Comparison of ENCODE assay signal across 1 cellular context in the genomic region with DNA sequence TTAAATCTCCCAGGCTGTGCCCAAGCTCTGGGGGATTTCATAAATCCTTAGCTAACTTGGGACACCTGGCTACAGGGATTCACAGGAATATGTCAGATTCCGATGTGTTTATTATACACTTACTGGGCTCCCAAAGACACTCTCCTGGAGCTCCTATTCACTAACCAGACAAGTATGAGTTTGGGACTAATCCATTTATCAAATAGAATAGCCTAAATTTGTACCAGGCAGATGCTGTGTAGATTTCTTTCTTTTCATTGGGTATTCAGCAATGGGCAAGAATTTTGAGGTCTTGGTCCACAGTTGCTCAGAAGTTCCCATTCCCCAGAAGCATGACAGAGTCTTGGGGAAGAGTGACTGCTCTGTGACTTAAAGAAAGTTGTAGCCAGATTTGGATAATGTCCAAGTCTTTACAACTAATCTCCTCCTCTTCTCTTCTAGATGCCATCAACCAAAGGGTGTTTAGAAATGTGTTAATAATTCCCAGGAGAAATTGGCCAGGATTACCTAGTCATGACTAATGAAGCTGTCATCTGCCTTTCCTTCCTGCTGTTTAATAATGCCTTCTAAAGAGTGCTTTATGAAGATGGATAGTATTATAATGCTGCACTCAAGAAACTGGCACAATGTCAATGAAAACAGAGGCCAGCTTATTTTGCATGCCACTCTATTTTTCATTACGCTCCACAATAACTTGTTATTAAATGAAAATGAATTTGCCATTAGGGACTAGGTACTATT.
TF ChIP-seq lines count a peak whose summit lies in the region.

No MANE protein-coding gene starts in this region.

TF ChIP-seq in HEK293, 187 proteins besides CTCF, POLR2A, EP300 and RAD21 (continued from another document and continues in another):
- TF ChIP-seq, protein P1, sequence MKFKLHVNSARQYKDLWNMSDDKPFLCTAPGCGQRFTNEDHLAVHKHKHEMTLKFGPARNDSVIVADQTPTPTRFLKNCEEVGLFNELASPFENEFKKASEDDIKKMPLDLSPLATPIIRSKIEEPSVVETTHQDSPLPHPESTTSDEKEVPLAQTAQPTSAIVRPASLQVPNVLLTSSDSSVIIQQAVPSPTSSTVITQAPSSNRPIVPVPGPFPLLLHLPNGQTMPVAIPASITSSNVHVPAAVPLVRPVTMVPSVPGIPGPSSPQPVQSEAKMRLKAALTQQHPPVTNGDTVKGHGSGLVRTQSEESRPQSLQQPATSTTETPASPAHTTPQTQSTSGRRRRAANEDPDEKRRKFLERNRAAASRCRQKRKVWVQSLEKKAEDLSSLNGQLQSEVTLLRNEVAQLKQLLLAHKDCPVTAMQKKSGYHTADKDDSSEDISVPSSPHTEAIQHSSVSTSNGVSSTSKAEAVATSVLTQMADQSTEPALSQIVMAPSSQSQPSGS (tag by site-specific recombination; IDR thresholded peaks at IDR 0.05; ENCODE audit: low read depth), result peak; percentile 79
- TF ChIP-seq SCRT2 (tag by site-specific recombination; IDR thresholded peaks at IDR 0.05) (peak; percentile 67), ZSCAN30 (tag by site-specific recombination; IDR thresholded peaks at IDR 0.05) (peak; percentile 97), ZNF175 (tag by site-specific recombination; IDR thresholded peaks at IDR 0.05) (no peak), RBAK (tag by site-specific recombination; IDR thresholded peaks at IDR 0.05) (no peak), ZFHX2 (tag by site-specific recombination; conservative IDR thresholded peaks at IDR 0.05) (no peak), BCL11A (tag by site-specific recombination; IDR thresholded peaks at IDR 0.05; ENCODE audit: low read depth) (peak; percentile 95), KLF1 (tag by site-specific recombination; IDR thresholded peaks at IDR 0.05) (no peak), MZF1 (tag by site-specific recombination; IDR thresholded peaks at IDR 0.05; ENCODE audit: borderline replicate concordance) (peak; percentile 46; the same call in 1 of the 2 replicates), ZNF473 (tag by site-specific recombination; IDR thresholded peaks at IDR 0.05) (no peak), ZNF623 (tag by site-specific recombination; IDR thresholded peaks at IDR 0.05) (peak; percentile 42; the same call in 1 of the 2 replicates), OSR2 (tag by site-specific recombination; IDR thresholded peaks at IDR 0.05) (peak; percentile 99), ZNF747 (tag by site-specific recombination; IDR thresholded peaks at IDR 0.05) (no peak), ZBTB17 (tag by site-specific recombination; IDR thresholded peaks at IDR 0.05) (peak; percentile 86), ZNF561 (tag by site-specific recombination; IDR thresholded peaks at IDR 0.05; ENCODE audit: borderline replicate concordance) (peak; percentile 87), ZBTB8A (tag by site-specific recombination; IDR thresholded peaks at IDR 0.05) (peak; percentile 70), ZNF112 (tag by site-specific recombination; IDR thresholded peaks at IDR 0.05) (no peak), KLF8 (tag by site-specific recombination; IDR thresholded peaks at IDR 0.05) (peak; percentile 90), WT1 (tag by site-specific recombination; IDR thresholded peaks at IDR 0.05) (peak; percentile 96), ZNF394 (tag by site-specific recombination; IDR thresholded peaks at IDR 0.05; ENCODE audit: borderline replicate concordance) (peak; percentile 75), ZNF768 (tag by site-specific recombination; IDR thresholded peaks at IDR 0.05) (no peak), ZBTB21 (tag by site-specific recombination; IDR thresholded peaks at IDR 0.05) (peak; percentile 85), TCF7L2 (IDR thresholded peaks at IDR 0.05; ENCODE audit: borderline replicate concordance, low read depth, low read length) (peak; percentile 90; the same call in 1 of the 2 replicates), GLI2 (tag by site-specific recombination; IDR thresholded peaks at IDR 0.05; ENCODE audit: borderline replicate concordance, low read depth) (peak; percentile 98), YY1 (tag by site-specific recombination; IDR thresholded peaks at IDR 0.05) (peak; percentile 43; the same call in 1 of the 2 replicates)
- TF ChIP-seq, protein P2, sequence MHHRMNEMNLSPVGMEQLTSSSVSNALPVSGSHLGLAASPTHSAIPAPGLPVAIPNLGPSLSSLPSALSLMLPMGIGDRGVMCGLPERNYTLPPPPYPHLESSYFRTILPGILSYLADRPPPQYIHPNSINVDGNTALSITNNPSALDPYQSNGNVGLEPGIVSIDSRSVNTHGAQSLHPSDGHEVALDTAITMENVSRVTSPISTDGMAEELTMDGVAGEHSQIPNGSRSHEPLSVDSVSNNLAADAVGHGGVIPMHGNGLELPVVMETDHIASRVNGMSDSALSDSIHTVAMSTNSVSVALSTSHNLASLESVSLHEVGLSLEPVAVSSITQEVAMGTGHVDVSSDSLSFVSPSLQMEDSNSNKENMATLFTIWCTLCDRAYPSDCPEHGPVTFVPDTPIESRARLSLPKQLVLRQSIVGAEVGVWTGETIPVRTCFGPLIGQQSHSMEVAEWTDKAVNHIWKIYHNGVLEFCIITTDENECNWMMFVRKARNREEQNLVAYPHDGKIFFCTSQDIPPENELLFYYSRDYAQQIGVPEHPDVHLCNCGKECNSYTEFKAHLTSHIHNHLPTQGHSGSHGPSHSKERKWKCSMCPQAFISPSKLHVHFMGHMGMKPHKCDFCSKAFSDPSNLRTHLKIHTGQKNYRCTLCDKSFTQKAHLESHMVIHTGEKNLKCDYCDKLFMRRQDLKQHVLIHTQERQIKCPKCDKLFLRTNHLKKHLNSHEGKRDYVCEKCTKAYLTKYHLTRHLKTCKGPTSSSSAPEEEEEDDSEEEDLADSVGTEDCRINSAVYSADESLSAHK (tag by site-specific recombination; IDR thresholded peaks at IDR 0.05), result peak; percentile 96
- TF ChIP-seq, protein P3, sequence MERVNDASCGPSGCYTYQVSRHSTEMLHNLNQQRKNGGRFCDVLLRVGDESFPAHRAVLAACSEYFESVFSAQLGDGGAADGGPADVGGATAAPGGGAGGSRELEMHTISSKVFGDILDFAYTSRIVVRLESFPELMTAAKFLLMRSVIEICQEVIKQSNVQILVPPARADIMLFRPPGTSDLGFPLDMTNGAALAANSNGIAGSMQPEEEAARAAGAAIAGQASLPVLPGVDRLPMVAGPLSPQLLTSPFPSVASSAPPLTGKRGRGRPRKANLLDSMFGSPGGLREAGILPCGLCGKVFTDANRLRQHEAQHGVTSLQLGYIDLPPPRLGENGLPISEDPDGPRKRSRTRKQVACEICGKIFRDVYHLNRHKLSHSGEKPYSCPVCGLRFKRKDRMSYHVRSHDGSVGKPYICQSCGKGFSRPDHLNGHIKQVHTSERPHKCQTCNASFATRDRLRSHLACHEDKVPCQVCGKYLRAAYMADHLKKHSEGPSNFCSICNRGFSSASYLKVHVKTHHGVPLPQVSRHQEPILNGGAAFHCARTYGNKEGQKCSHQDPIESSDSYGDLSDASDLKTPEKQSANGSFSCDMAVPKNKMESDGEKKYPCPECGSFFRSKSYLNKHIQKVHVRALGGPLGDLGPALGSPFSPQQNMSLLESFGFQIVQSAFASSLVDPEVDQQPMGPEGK (tag by site-specific recombination; IDR thresholded peaks at IDR 0.05), result peak; percentile 65
- TF ChIP-seq, protein P4, sequence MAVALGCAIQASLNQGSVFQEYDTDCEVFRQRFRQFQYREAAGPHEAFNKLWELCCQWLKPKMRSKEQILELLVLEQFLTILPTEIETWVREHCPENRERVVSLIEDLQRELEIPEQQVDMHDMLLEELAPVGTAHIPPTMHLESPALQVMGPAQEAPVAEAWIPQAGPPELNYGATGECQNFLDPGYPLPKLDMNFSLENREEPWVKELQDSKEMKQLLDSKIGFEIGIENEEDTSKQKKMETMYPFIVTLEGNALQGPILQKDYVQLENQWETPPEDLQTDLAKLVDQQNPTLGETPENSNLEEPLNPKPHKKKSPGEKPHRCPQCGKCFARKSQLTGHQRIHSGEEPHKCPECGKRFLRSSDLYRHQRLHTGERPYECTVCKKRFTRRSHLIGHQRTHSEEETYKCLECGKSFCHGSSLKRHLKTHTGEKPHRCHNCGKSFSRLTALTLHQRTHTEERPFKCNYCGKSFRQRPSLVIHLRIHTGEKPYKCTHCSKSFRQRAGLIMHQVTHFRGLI (tag by site-specific recombination; IDR thresholded peaks at IDR 0.05), result peak; percentile 30; the same call in 1 of the 2 replicates
- TF ChIP-seq, protein P5, sequence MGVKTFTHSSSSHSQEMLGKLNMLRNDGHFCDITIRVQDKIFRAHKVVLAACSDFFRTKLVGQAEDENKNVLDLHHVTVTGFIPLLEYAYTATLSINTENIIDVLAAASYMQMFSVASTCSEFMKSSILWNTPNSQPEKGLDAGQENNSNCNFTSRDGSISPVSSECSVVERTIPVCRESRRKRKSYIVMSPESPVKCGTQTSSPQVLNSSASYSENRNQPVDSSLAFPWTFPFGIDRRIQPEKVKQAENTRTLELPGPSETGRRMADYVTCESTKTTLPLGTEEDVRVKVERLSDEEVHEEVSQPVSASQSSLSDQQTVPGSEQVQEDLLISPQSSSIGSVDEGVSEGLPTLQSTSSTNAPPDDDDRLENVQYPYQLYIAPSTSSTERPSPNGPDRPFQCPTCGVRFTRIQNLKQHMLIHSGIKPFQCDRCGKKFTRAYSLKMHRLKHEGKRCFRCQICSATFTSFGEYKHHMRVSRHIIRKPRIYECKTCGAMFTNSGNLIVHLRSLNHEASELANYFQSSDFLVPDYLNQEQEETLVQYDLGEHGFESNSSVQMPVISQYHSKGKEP (tag by site-specific recombination; IDR thresholded peaks at IDR 0.05), result peak; percentile 94
- TF ChIP-seq, protein P6, sequence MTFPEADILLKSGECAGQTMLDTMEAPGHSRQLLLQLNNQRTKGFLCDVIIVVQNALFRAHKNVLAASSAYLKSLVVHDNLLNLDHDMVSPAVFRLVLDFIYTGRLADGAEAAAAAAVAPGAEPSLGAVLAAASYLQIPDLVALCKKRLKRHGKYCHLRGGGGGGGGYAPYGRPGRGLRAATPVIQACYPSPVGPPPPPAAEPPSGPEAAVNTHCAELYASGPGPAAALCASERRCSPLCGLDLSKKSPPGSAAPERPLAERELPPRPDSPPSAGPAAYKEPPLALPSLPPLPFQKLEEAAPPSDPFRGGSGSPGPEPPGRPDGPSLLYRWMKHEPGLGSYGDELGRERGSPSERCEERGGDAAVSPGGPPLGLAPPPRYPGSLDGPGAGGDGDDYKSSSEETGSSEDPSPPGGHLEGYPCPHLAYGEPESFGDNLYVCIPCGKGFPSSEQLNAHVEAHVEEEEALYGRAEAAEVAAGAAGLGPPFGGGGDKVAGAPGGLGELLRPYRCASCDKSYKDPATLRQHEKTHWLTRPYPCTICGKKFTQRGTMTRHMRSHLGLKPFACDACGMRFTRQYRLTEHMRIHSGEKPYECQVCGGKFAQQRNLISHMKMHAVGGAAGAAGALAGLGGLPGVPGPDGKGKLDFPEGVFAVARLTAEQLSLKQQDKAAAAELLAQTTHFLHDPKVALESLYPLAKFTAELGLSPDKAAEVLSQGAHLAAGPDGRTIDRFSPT (tag by site-specific recombination; IDR thresholded peaks at IDR 0.05), result peak; percentile 44; the same call in 1 of the 2 replicates
- TF ChIP-seq, protein P7, sequence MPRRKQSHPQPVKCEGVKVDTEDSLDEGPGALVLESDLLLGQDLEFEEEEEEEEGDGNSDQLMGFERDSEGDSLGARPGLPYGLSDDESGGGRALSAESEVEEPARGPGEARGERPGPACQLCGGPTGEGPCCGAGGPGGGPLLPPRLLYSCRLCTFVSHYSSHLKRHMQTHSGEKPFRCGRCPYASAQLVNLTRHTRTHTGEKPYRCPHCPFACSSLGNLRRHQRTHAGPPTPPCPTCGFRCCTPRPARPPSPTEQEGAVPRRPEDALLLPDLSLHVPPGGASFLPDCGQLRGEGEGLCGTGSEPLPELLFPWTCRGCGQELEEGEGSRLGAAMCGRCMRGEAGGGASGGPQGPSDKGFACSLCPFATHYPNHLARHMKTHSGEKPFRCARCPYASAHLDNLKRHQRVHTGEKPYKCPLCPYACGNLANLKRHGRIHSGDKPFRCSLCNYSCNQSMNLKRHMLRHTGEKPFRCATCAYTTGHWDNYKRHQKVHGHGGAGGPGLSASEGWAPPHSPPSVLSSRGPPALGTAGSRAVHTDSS (tag by site-specific recombination; IDR thresholded peaks at IDR 0.05), result peak; percentile 70
- TF ChIP-seq, protein P8, sequence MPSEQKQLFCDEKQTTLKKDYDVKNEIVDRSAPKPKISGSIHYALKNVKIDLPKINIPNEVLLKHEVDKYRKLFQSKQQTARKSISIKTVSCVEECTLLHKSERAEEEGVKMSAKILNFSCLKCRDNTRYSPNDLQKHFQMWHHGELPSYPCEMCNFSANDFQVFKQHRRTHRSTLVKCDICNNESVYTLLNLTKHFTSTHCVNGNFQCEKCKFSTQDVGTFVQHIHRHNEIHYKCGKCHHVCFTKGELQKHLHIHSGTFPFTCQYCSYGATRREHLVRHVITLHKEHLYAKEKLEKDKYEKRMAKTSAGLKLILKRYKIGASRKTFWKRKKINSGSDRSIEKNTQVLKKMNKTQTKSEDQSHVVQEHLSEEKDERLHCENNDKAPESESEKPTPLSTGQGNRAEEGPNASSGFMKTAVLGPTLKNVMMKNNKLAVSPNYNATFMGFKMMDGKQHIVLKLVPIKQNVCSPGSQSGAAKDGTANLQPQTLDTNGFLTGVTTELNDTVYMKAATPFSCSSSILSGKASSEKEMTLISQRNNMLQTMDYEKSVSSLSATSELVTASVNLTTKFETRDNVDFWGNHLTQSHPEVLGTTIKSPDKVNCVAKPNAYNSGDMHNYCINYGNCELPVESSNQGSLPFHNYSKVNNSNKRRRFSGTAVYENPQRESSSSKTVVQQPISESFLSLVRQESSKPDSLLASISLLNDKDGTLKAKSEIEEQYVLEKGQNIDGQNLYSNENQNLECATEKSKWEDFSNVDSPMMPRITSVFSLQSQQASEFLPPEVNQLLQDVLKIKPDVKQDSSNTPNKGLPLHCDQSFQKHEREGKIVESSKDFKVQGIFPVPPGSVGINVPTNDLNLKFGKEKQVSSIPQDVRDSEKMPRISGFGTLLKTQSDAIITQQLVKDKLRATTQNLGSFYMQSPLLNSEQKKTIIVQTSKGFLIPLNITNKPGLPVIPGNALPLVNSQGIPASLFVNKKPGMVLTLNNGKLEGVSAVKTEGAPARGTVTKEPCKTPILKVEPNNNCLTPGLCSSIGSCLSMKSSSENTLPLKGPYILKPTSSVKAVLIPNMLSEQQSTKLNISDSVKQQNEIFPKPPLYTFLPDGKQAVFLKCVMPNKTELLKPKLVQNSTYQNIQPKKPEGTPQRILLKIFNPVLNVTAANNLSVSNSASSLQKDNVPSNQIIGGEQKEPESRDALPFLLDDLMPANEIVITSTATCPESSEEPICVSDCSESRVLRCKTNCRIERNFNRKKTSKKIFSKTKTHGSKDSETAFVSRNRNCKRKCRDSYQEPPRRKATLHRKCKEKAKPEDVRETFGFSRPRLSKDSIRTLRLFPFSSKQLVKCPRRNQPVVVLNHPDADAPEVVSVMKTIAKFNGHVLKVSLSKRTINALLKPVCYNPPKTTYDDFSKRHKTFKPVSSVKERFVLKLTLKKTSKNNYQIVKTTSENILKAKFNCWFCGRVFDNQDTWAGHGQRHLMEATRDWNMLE (tag by site-specific recombination; conservative IDR thresholded peaks at IDR 0.05; ENCODE audit: low read depth), result peak; percentile 57
- TF ChIP-seq, protein P9, sequence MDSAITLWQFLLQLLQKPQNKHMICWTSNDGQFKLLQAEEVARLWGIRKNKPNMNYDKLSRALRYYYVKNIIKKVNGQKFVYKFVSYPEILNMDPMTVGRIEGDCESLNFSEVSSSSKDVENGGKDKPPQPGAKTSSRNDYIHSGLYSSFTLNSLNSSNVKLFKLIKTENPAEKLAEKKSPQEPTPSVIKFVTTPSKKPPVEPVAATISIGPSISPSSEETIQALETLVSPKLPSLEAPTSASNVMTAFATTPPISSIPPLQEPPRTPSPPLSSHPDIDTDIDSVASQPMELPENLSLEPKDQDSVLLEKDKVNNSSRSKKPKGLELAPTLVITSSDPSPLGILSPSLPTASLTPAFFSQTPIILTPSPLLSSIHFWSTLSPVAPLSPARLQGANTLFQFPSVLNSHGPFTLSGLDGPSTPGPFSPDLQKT (IDR thresholded peaks at IDR 0.05; ENCODE audit: borderline replicate concordance, low read depth, low read length), result no peak
